In the genomic region with DNA sequence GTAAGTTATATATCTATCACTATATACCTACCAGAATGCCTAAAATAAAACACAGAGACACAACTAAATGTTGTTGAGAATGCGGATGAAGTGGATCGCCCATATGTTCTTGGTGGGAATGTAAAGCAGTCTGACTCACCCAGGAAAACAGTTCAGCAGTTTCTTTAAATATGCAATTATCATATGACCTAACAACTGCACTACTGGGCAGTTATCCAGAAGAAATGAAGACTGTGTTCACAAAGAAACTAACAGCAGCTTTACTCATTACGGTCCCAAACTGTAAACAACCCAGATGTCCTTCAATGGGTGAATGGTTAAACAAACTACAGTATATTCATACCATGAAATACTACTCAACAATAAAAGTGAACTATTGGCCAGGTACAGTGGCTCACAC, we compare ENCODE assay signal across 11 cellular contexts. TPM values are rescaled to one million over a fixed set of nuclear protein-coding genes. Genes with fewer than 3 reads are reported as not detected.
A peak's percentile ranks its signal among the peaks of the same experiment; 100 is the strongest.
DNase-seq lines count a peak whose midpoint lies in the region; ATAC-seq and TF ChIP-seq lines count a peak whose summit lies in the region.
"Had no signal": no experiment of that assay in that cellular context is flagged by ENCODE, and none has a peak within 500 bp of the region (broad histone marks: within the 10 kb centered on the region; RNA-seq: fewer than 3 reads in every experiment).

No MANE protein-coding gene starts in this region.

- no peaks in the 10 kb centered on the region for H3K9me3 Mint-ChIP-seq in HFFc6

- DNase-seq in AG09319 (ENCODE audit: extremely low read depth, low read depth) (peak; percentile 28), HFFc6 (peak; percentile 91), amniotic epithelial cell (ENCODE audit: low read depth) (peak; percentile 90), left colon (no peak), GM13977 (ENCODE audit: low spot score) (no peak), OCI-M2 (lab: John Stamatoyannopoulos, UW; ENCODE audit: unreplicated experiment) (no peak), NOMO-1 treated with dmso at 0.1 percent for 144 hours (lab: John Stamatoyannopoulos, UW; ENCODE audit: unreplicated experiment) (no peak)
- DNase-seq: activated gamma-delta T cell, GOT3, thyroid gland had no signal

- peak overlapping the region; percentile 2; the same call in 1 of the 2 replicates for H3K27ac Mint-ChIP-seq in HFFc6

- intact Hi-C loops in left colon (cut with DNase I, micrococcal nuclease), result no loop called here

- H3K27me3 Mint-ChIP-seq in HFFc6 (ENCODE audit: insufficient read depth), result no peaks in the 10 kb centered on the region

- TF ChIP-seq CTCF in AG09319 (IDR thresholded peaks at IDR 0.05; ENCODE audit: low read depth, low read length), result no peak
- TF ChIP-seq CTCF in HFFc6 (IDR thresholded peaks at IDR 0.05), result no peak
- no peak for TF ChIP-seq CTCF in GM13977 (IDR thresholded peaks at IDR 0.05; ENCODE audit: extremely low read depth, insufficient read depth, missing control alignments)

- H3K4me1 Mint-ChIP-seq in HFFc6 (ENCODE audit: low read depth), result peaks cover 48% of the 10 kb centered on the region

- peaks cover 7% of the 10 kb centered on the region; the same call in 1 of the 2 replicates for H3K36me3 Mint-ChIP-seq in HFFc6 (ENCODE audit: low read depth)

- H3K4me3 Mint-ChIP-seq in HFFc6, result no peak overlapping the region

- ATAC-seq in left colon (peak; percentile 85), GM18909 (IDR thresholded peaks at IDR 0.05; ENCODE audit: poor library complexity, unreplicated experiment) (no peak)

- in situ Hi-C loops in GM13977 (cut with MboI; ENCODE audit: low pct_unique_long_range_greater_than_20kb, low sequenced_read_pairs, unreplicated experiment), result no loop called here

RNA-seq across cellular contexts. Expression of a gene that starts 14.3 kb away (rescaled TPM):
- under 1 TPM in 4 of 6 experiments, not detected in 2; 0.05 to 0.16 (median 0.10) TPM for total RNA-seq in HFFc6 (2021; fragmentation: NEBNext Ultra II Directional; extraction: Animal tissue kit (Norgen Biotek cat#: 25700))
- 1 to 10 TPM; 4.3 to 8.7 TPM for total RNA-seq in left colon

RNA-seq across cellular contexts. Expression of a gene that starts 46.8 kb away (rescaled TPM):
- 10 to 100 TPM; 31.9 to 35.1 (median 34.6) TPM for total RNA-seq in HFFc6 (2021; fragmentation: NEBNext Ultra II Directional; extraction: Animal tissue kit (Norgen Biotek cat#: 25700))
- total RNA-seq in left colon, result 10 to 100 TPM; 18.6 to 24.3 TPM

Comparison
In these comparisons a context has a peak if more than half of its experiments do, and no peak if none do; other contexts are left out.
1. DNase-seq: peak in AG09319 (single experiment), HFFc6 (single experiment) and amniotic epithelial cell (single experiment); none in left colon (0 of 2), GM13977 (single experiment), OCI-M2 (single experiment) and NOMO-1 treated with dmso at 0.1 percent for 144 hours (single experiment).
2. RNA of a gene that starts 14.3 kb away (total RNA-seq): 4.3 to 8.7 TPM in left colon; 0.05 to 0.16 TPM in HFFc6; every median in the first group is over 4 times any median in the second.